Comparison of ENCODE assay signal across 13 cellular contexts in genomic region chr16:85903576-85903975, GRCh38.
DNase-seq lines count a peak whose midpoint lies in the region; ATAC-seq and TF ChIP-seq lines count a peak whose summit lies in the region.
"Had no signal": no experiment of that assay in that cellular context is flagged by ENCODE, and none has a peak within 500 bp of the region (broad histone marks: within the 10 kb centered on the region; RNA-seq: fewer than 3 reads in every experiment).

No MANE protein-coding gene starts in this region.

- peak overlapping the region in 1 of 2 donors; percentile 87 for H3K4me3 ChIP-seq in mucosa of rectum (ENCODE audit: low read length in 2 of 2)
- H3K4me3 ChIP-seq: A549 had no signal

- no peaks in the 10 kb centered on the region for H3K9me3 ChIP-seq in mucosa of rectum (ENCODE audit: control insufficient read depth in 2 of 2, low read length in 2 of 2)

- ATAC-seq in GM19025 (IDR thresholded peaks at IDR 0.05; ENCODE audit: low read depth, unreplicated experiment) = peak; percentile 28
- no peak for ATAC-seq in HG03039 (IDR thresholded peaks at IDR 0.05; ENCODE audit: unreplicated experiment)
- ATAC-seq: A549, foreskin keratinocyte had no signal

- H3K36me3 ChIP-seq in mucosa of rectum (ENCODE audit: control insufficient read depth in 2 of 2, insufficient read depth in 2 of 2, low read length in 2 of 2) = peaks cover 23 to 32% of the 10 kb centered on the region in 2 donors
- H3K36me3 ChIP-seq: neutrophil had no signal

- no peak overlapping the region for H3K9ac ChIP-seq in mucosa of rectum (ENCODE audit: low read depth in 1 of 2, low read length in 2 of 2)

- TF ChIP-seq POLR2A in Raji (IDR thresholded peaks at IDR 0.05; ENCODE audit: insufficient read depth, low read depth, low read length) = peak; percentile 47; the same call in 1 of the 2 replicates

- peaks cover 0 to 2% of the 10 kb centered on the region in 2 donors for H3K27me3 ChIP-seq in mucosa of rectum (ENCODE audit: control insufficient read depth in 2 of 2, insufficient read depth in 2 of 2, low read length in 2 of 2)

- peak; percentile 31 for DNase-seq in NK-92 treated with Interleukin-12 subunit alpha and Interleukin-12 subunit beta, amount 100 ng/mL, for 24 hours (lab: John Stamatoyannopoulos, UW)
- no peak for DNase-seq in NK-92 (lab: John Stamatoyannopoulos, UW; ENCODE audit: unreplicated experiment)
- no peak for DNase-seq in HuH-7.5 (ENCODE audit: low spot score)
- DNase-seq in GM03348 (ENCODE audit: low spot score) = no peak
- DNase-seq: dermis blood vessel endothelial cell, foreskin keratinocyte, NCI-H146 had no signal

- H3K27ac ChIP-seq in mucosa of rectum (ENCODE audit: low read depth in 2 of 2, low read length in 2 of 2) = peak overlapping the region; percentile 11 to 16
- H3K27ac ChIP-seq: A549, foreskin keratinocyte, neutrophil had no signal

- peaks cover 12 to 17% of the 10 kb centered on the region in 2 donors for H3K4me1 ChIP-seq in mucosa of rectum (ENCODE audit: control insufficient read depth in 2 of 2, insufficient read depth in 2 of 2, low read length in 2 of 2)
- H3K4me1 ChIP-seq: A549, foreskin keratinocyte had no signal
